8 cellular contexts compared by ENCODE assay signal in genomic region chr9:127612993-127613954, GRCh38. TPM values are rescaled to one million over a fixed set of nuclear protein-coding genes. Genes with fewer than 3 reads are reported as not detected.
DNase-seq lines count a peak whose midpoint lies in the region; ATAC-seq and TF ChIP-seq lines count a peak whose summit lies in the region.

No MANE protein-coding gene starts in this region.

- H3K4me2 ChIP-seq in smooth muscle cell = peak overlapping the region; percentile 94

- H4K20me1 ChIP-seq in smooth muscle cell (ENCODE audit: low read depth) = peaks cover 39% of the 10 kb centered on the region

- peak; percentile 63 for DNase-seq in BE2C
- peak; percentile 80 for DNase-seq in HuH-7.5 (ENCODE audit: low spot score)
- DNase-seq in UCSD-AML1 (lab: John Stamatoyannopoulos, UW; ENCODE audit: unreplicated experiment) = peak; percentile 30
- DNase-seq in caudate nucleus (lab: John Stamatoyannopoulos, UW) = peak in 51 of 61 donors; percentile 3 to 74 (median 40)
- DNase-seq in islet precursor cell = peak; percentile 83
- peak; percentile 18 for DNase-seq in smooth muscle cell (lab: John Stamatoyannopoulos, UW; ENCODE audit: unreplicated experiment)
- no peak for DNase-seq in cortex of kidney (lab: John Stamatoyannopoulos, UW)

- H3K9me3 ChIP-seq in BE2C (no peaks in the 10 kb centered on the region), smooth muscle cell (replicated peaks; ENCODE audit: low read depth) (no peaks in the 10 kb centered on the region)

- H3K4me1 ChIP-seq in BE2C (peaks cover 6% of the 10 kb centered on the region), smooth muscle cell (ENCODE audit: low read depth) (peaks cover 12% of the 10 kb centered on the region)

- peak overlapping the region; percentile 91 for H3K4me3 ChIP-seq in BE2C (ENCODE audit: low read depth, low read length)
- peak overlapping the region; percentile 87 for H3K4me3 ChIP-seq in smooth muscle cell

- WGBS in smooth muscle cell (ENCODE audit: low lambda C conversion rate) = 2% methylated on average over 42 of the region's 44 CpGs

- no peaks in the 10 kb centered on the region for H3F3A ChIP-seq in smooth muscle cell (ENCODE audit: low read depth)

- TF ChIP-seq CTCF in BE2C (IDR thresholded peaks at IDR 0.05; ENCODE audit: low read depth, low read length) (no peak), smooth muscle cell (IDR thresholded peaks at IDR 0.05; ENCODE audit: borderline replicate concordance, insufficient read depth, poor library complexity, severe bottlenecking) (no peak)

- H3K36me3 ChIP-seq in BE2C (no peaks in the 10 kb centered on the region), smooth muscle cell (ENCODE audit: low read depth) (no peaks in the 10 kb centered on the region)

- no peak for ATAC-seq in GM18502 (IDR thresholded peaks at IDR 0.05; ENCODE audit: poor library complexity, unreplicated experiment)

- H3K27me3 ChIP-seq in BE2C = no peaks in the 10 kb centered on the region
- peaks cover 23% of the 10 kb centered on the region for H3K27me3 ChIP-seq in smooth muscle cell (ENCODE audit: low read depth)

- H2AFZ ChIP-seq in smooth muscle cell (ENCODE audit: low read depth) = peak overlapping the region; percentile 72

- peak overlapping the region; percentile 50 for H3K9ac ChIP-seq in smooth muscle cell (ENCODE audit: low read depth)

- H3K27ac ChIP-seq in caudate nucleus (ENCODE audit: low read depth, low read length) (peak overlapping the region; percentile 90), smooth muscle cell (ENCODE audit: low read depth) (peak overlapping the region; percentile 40)

- no peaks in the 10 kb centered on the region for H3K79me2 ChIP-seq in smooth muscle cell (ENCODE audit: low read depth)

RNA-seq across cellular contexts. Expression of gene STXBP1, which starts 1.2 kb away (rescaled TPM):
- 118 TPM for polyA plus RNA-seq in BE2C (2012; ENCODE audit: insufficient read depth, insufficient read length, low read depth)
- 22.4 and 39.5 TPM in 2 replicates for total RNA-seq in smooth muscle cell
- polyA plus RNA-seq in smooth muscle cell = 22.8 and 26.7 TPM in 2 replicates
